20 cellular contexts compared by ENCODE assay signal in the genomic region with DNA sequence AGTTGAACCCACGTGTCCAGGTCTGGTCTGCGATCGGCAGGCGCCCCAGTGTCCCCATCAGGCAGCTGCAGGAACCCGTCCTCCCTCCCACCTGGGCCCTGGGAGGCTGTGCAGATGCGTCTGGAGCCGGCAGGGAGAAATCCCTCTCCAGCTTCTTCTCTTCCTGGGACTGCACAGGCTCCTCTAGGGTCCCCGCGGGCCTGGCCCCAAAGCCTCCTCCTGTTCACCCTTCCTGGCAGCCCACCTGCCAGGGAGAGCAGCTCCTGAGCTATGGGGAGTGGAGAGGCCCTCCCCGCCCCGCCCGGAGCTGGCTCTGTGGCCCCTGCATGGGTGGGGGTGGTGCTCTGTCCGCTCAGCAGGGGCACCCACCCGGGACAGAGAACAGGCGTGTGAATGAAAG.
DNase-seq lines count a peak whose midpoint lies in the region; ATAC-seq, FAIRE-seq and TF ChIP-seq lines count a peak whose summit lies in the region.
"Had no signal": no experiment of that assay in that cellular context is flagged by ENCODE, and none has a peak within 500 bp of the region (broad histone marks: within the 10 kb centered on the region; RNA-seq: fewer than 3 reads in every experiment).

No MANE protein-coding gene starts in this region.

- peak overlapping the region in 6 of 8 donors; percentile 36 to 90 (median 85) for H3K4me3 Mint-ChIP-seq in naive B cell
- H3K4me3 Mint-ChIP-seq: CD4-positive, CD25-positive, alpha-beta regulatory T cell had no signal

- peaks cover 0 to 26% (median 23%) of the 10 kb centered on the region in 3 donors for H3K27me3 Mint-ChIP-seq in naive B cell

- TF ChIP-seq EP300 in HepG2 (IDR thresholded peaks at IDR 0.05; ENCODE audit: low read depth in 2 of 2, low read length in 2 of 2) (no peak), HepG2 (CRISPR knock-in tag; IDR thresholded peaks at IDR 0.05; ENCODE audit: borderline replicate concordance) (no peak), suprapubic skin (IDR thresholded peaks at IDR 0.05) (no peak)

- CTCF ChIA-PET in HepG2 (lab: Yijun Ruan, JAX; ENCODE audit: low intra/inter-chr PET ratio, low total read pairs) = no interaction called here
- CTCF ChIA-PET in PC-9 (lab: Charles Lee) = no interaction called here

- H3K9me3 ChIP-seq in HepG2 (ENCODE audit: low read length) (no peaks in the 10 kb centered on the region), right lobe of liver (no peaks in the 10 kb centered on the region), PC-9 (ENCODE audit: insufficient read depth, low read depth) (no peaks in the 10 kb centered on the region), upper lobe of right lung (no peaks in the 10 kb centered on the region), suprapubic skin (no peaks in the 10 kb centered on the region), HAP-1 (no peaks in the 10 kb centered on the region)

- H4K20me1 ChIP-seq in HepG2 (ENCODE audit: insufficient read depth, low read length) (peaks cover 3% of the 10 kb centered on the region; the same call in 1 of the 2 replicates), PC-9 (ENCODE audit: insufficient read depth) (no peaks in the 10 kb centered on the region)

- H3K4me1 Mint-ChIP-seq in naive B cell = peaks cover 22 to 44% (median 36%) of the 10 kb centered on the region in 3 donors

- H3K27ac ChIP-seq in HepG2 (ENCODE audit: extremely low read length, insufficient read depth, low read length) (no peak overlapping the region), right lobe of liver (no peak overlapping the region), PC-9 (no peak overlapping the region), upper lobe of right lung (no peak overlapping the region), suprapubic skin (no peak overlapping the region)
- H3K27ac ChIP-seq: HL-60 had no signal

- H3K9me2 ChIP-seq in PC-9 (ENCODE audit: insufficient read depth) = no peaks in the 10 kb centered on the region

- no peak overlapping the region for H3K9ac ChIP-seq in HepG2 (ENCODE audit: insufficient read depth, low read depth, low read length)

- WGBS in HepG2 (ENCODE audit: low lambda C conversion rate) = 26% methylated on average over 15 of the region's 15 CpGs
- WGBS in right lobe of liver (ENCODE audit: insufficient coverage, low coverage, low lambda C conversion rate, missing lambda C conversion rate) = 75% methylated on average over 6 of the region's 15 CpGs
- WGBS in suprapubic skin = 86% methylated on average over 12 of the region's 15 CpGs

- TF ChIP-seq RAD21 in HepG2 (CRISPR knock-in tag; IDR thresholded peaks at IDR 0.05) = no peak

- H3K4me3 ChIP-seq in HepG2 (replicated peaks in 1 of 3; ENCODE audit: insufficient read depth in 1 of 3, low read depth in 2 of 3, low read length in 3 of 3) = no peak overlapping the region
- H3K4me3 ChIP-seq in right lobe of liver = no peak overlapping the region
- H3K4me3 ChIP-seq in PC-9 = no peak overlapping the region
- H3K4me3 ChIP-seq in upper lobe of right lung = no peak overlapping the region
- H3K4me3 ChIP-seq in suprapubic skin = no peak overlapping the region
- no peak overlapping the region for H3K4me3 ChIP-seq in HAP-1

- ATAC-seq in HepG2 (no peak), right lobe of liver (no peak), naive B cell (ENCODE audit: low read depth in 2 of 2) (no peak), upper lobe of right lung (peak; percentile 25)

- in situ Hi-C loops in HepG2 (cut with HindIII; ENCODE audit: extremely low pct_ligation_motif_present, low pct_unique_long_range_greater_than_20kb) (no loop called here), HAP-1 (cut with MboI; ENCODE audit: low sequenced_read_pairs) (no loop called here)

- TF ChIP-seq CTCF in HepG2 (CRISPR knock-in tag; IDR thresholded peaks at IDR 0.05) = no peak
- TF ChIP-seq CTCF in right lobe of liver (IDR thresholded peaks at IDR 0.05) = no peak
- TF ChIP-seq CTCF in PC-9 (conservative IDR thresholded peaks at IDR 0.05) = no peak
- no peak for TF ChIP-seq CTCF in upper lobe of right lung (IDR thresholded peaks at IDR 0.05)
- no peak for TF ChIP-seq CTCF in suprapubic skin (IDR thresholded peaks at IDR 0.05)

- H2AFZ ChIP-seq in HepG2 (ENCODE audit: low read length) (no peak overlapping the region), PC-9 (no peak overlapping the region)

- H3K36me3 ChIP-seq in HepG2 (replicated peaks in 1 of 2; ENCODE audit: control insufficient read depth in 1 of 2, insufficient read depth in 2 of 2, low read length in 2 of 2) (no peaks in the 10 kb centered on the region), right lobe of liver (no peaks in the 10 kb centered on the region), PC-9 (ENCODE audit: low read depth) (no peaks in the 10 kb centered on the region), upper lobe of right lung (no peaks in the 10 kb centered on the region), suprapubic skin (no peaks in the 10 kb centered on the region), HAP-1 (replicated peaks) (no peaks in the 10 kb centered on the region)

- POLR2A ChIA-PET in HepG2 (lab: Yijun Ruan, JAX) (no interaction called here), PC-9 (lab: Charles Lee; ENCODE audit: unreplicated experiment) (no interaction called here)

- BruUV-seq in HepG2 (replicated peaks; lab: Mats Ljungman, UMichigan) (no TSS peak), PC-9 (replicated peaks; lab: Mats Ljungman, UMichigan) (no TSS peak)

- intact Hi-C loops in HepG2 (cut with micrococcal nuclease; ENCODE audit: unreplicated experiment) = no loop called here
- intact Hi-C loops in right lobe of liver (cut with DNase I) = no loop called here
- intact Hi-C loops in PC-9 (cut with micrococcal nuclease; ENCODE audit: unreplicated experiment) = no loop called here
- intact Hi-C loops in upper lobe of right lung (cut with DNase I) = no loop called here

- FAIRE-seq in HepG2 (lab: Jason Lieb, UNC) = no peak
- FAIRE-seq: G401.6, GM12891, GM19239 had no signal

- DNase-seq in HepG2 (ENCODE audit: low spot score) = no peak
- no peak for DNase-seq in right lobe of liver
- DNase-seq in PC-9 = no peak
- DNase-seq in naive B cell = no peak
- DNase-seq in upper lobe of right lung = no peak
- DNase-seq in suprapubic skin (ENCODE audit: low spot score in 2 of 2) = no peak
- DNase-seq in HAP-1 (ENCODE audit: low spot score in 2 of 2) = no peak
- no peak for DNase-seq in hypothalamus (lab: John Stamatoyannopoulos, UW)
- DNase-seq: 8988T; C1 segment of cervical spinal cord; CD4-positive, CD25-positive, alpha-beta regulatory T cell; COR-L47; DMS 273 treated with DMSO at 0.1 percent for 48 hours; KBM-7 had no signal

- H3F3A ChIP-seq in PC-9 (ENCODE audit: insufficient read depth, low read depth) = no peaks in the 10 kb centered on the region

- no peaks in the 10 kb centered on the region for H3K36me3 Mint-ChIP-seq in naive B cell
- H3K36me3 Mint-ChIP-seq: CD4-positive, CD25-positive, alpha-beta regulatory T cell; CD8-positive, alpha-beta memory T cell had no signal

- H3K79me2 ChIP-seq in HepG2 (ENCODE audit: insufficient read depth, low read length) (no peaks in the 10 kb centered on the region), PC-9 (ENCODE audit: low read depth) (no peaks in the 10 kb centered on the region)

- H3K27ac Mint-ChIP-seq in naive B cell = peak overlapping the region in 2 of 6 donors; percentile 67 to 89
- H3K27ac Mint-ChIP-seq: CD4-positive, CD25-positive, alpha-beta regulatory T cell; IgD-negative memory B cell had no signal

- TF ChIP-seq POLR2A in HepG2 (IDR thresholded peaks at IDR 0.05; ENCODE audit: insufficient read depth in 1 of 2, low read depth in 2 of 2, low read length in 2 of 2) = no peak
- no peak for TF ChIP-seq POLR2A in right lobe of liver (IDR thresholded peaks at IDR 0.05)
- no peak for TF ChIP-seq POLR2A in suprapubic skin (IDR thresholded peaks at IDR 0.05)

- H3K27me3 ChIP-seq in HepG2 (ENCODE audit: control insufficient read depth in 1 of 2, insufficient read depth in 2 of 2, low read length in 2 of 2) = peaks cover 7 to 55% of the 10 kb centered on the region in 2 experiments
- peaks cover 0 to 12% of the 10 kb centered on the region in 2 donors for H3K27me3 ChIP-seq in right lobe of liver
- 0 out of 2 replicates have a peak, but pooled peaks cover 7% of the 10 kb centered on the region for H3K27me3 ChIP-seq in PC-9 (ENCODE audit: insufficient read depth, low read depth)
- peaks cover 38% of the 10 kb centered on the region for H3K27me3 ChIP-seq in upper lobe of right lung
- peaks cover 43% of the 10 kb centered on the region for H3K27me3 ChIP-seq in suprapubic skin
- H3K27me3 ChIP-seq in HAP-1 (ENCODE audit: low read depth) = peaks cover 5% of the 10 kb centered on the region; the same call in 1 of the 2 replicates

- no peak overlapping the region for H3K4me2 ChIP-seq in HepG2 (ENCODE audit: low read depth, low read length)
- H3K4me2 ChIP-seq in PC-9 = peak overlapping the region; percentile 32

- peaks cover 0 to 10% (median 2%) of the 10 kb centered on the region in 7 donors for H3K9me3 Mint-ChIP-seq in naive B cell
- H3K9me3 Mint-ChIP-seq: CD8-positive, alpha-beta memory T cell had no signal

- H3K4me1 ChIP-seq in HepG2 (ENCODE audit: insufficient read depth, low read length) (no peaks in the 10 kb centered on the region), right lobe of liver (no peaks in the 10 kb centered on the region), PC-9 (replicated peaks; ENCODE audit: insufficient read depth) (no peaks in the 10 kb centered on the region), upper lobe of right lung (no peaks in the 10 kb centered on the region), suprapubic skin (peaks cover 7% of the 10 kb centered on the region), HAP-1 (no peaks in the 10 kb centered on the region)

TF ChIP-seq in HepG2, 621 proteins besides CTCF, POLR2A, EP300 and RAD21 (continues in another document):
- TF ChIP-seq, protein P1, sequence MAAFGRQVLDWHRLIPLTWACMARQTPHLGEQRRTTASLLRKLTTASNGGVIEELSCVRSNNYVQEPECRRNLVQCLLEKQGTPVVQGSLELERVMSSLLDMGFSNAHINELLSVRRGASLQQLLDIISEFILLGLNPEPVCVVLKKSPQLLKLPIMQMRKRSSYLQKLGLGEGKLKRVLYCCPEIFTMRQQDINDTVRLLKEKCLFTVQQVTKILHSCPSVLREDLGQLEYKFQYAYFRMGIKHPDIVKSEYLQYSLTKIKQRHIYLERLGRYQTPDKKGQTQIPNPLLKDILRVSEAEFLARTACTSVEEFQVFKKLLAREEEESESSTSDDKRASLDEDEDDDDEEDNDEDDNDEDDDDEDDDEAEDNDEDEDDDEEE (CRISPR knock-in tag; IDR thresholded peaks at IDR 0.05) = no peak
